In the genomic region with DNA sequence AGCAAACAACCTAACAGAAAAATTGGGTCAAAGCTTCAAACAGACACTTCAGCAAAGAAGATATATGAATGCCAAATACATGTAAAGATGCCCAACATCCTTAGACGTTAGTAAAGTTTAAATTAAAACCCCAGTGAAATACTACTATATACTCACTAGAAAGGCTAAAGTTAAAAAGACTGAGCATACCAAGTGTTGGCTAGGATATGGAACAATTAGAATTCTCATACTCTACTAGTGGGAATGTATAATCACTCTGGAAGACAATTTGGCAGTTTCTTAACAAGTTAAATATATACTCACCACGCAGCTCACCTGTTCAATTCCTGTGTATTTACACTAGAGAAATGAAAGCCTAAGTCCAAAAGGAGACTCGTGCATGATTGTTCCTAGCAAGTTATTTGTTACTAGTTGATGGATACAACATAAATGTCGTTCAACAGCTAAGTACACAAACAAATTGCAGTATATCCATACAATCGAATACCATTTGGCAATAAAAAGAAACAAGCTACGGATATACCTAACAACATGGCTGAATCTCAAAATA, we compare ENCODE assay signal across 23 cellular contexts.
"Had no signal": no experiment of that assay in that cellular context is flagged by ENCODE, and none has a peak within 500 bp of the region (broad histone marks: within the 10 kb centered on the region; RNA-seq: fewer than 3 reads in every experiment).

No MANE protein-coding gene starts in this region.

- H3K27ac ChIP-seq: HL-60 had no signal

- ATAC-seq: T-cell had no signal

- H3K9me3 ChIP-seq: SK-N-SH had no signal

- H3K9ac ChIP-seq: SK-N-SH had no signal

- H3K4me2 ChIP-seq: SK-N-SH had no signal

- DNase-seq: IMR-90, Karpas-422, KG1, MM.1S, NCI-H1092 treated with DMSO at 0.1 percent for 48 hours, NCI-H1436, NCI-H187, NCI-H2029, NCI-H2081 treated with DMSO at 0.1 percent for 48 hours, NCI-H2171, NCI-H226, NCI-H446, NCI-H510A, NCI-H524 treated with DMSO at 0.1 percent for 48 hours, NCI-H69, NCI-H774, Right ventricle myocardium superior, RPMI8226, SIG-M5, SK-N-SH, SW 1271, T-cell had no signal
